ENCODE assay signal across 7 cellular contexts in genomic region chr22:36344106-36344827, GRCh38. TPM values are rescaled to one million over a fixed set of nuclear protein-coding genes. Genes with fewer than 3 reads are reported as not detected.
DNase-seq lines count a peak whose midpoint lies in the region; ATAC-seq lines count a peak whose summit lies in the region.

No MANE protein-coding gene starts in this region.

- peaks cover 84 to 89% (median 89%) of the 10 kb centered on the region in 3 donors for H3K4me1 Mint-ChIP-seq in T-cell
- H3K4me1 Mint-ChIP-seq in stimulated activated naive CD8-positive, alpha-beta T cell treated with anti-CD3 and anti-CD28 coated beads, Interleukin-15, amount 100 ng/mL, for 72 hours = peaks cover 94% of the 10 kb centered on the region

- CTCF ChIA-PET in T-cell (lab: Charles Lee) = interaction anchor here in 1 of 2 donors (0.5 kb wide), 1 partner anchor 11 kb away, joined by 3 read pairs; no protein-coding TSS in a partner anchor

- peaks cover 84% of the 10 kb centered on the region for H3K36me3 ChIP-seq in muscle layer of colon (ENCODE audit: insufficient read depth, low read length)

- H3K4me3 Mint-ChIP-seq in T-cell = peak overlapping the region in 2 of 3 donors; percentile 31 to 69
- peak overlapping the region; percentile 74 to 80 for H3K4me3 Mint-ChIP-seq in stimulated activated naive CD8-positive, alpha-beta T cell treated with anti-CD3 and anti-CD28 coated beads, Interleukin-15, amount 100 ng/mL, for 72 hours

- H3K27ac Mint-ChIP-seq in T-cell = peak overlapping the region; percentile 91 to 96
- H3K27ac Mint-ChIP-seq in stimulated activated naive CD8-positive, alpha-beta T cell treated with anti-CD3 and anti-CD28 coated beads, Interleukin-15, amount 100 ng/mL, for 72 hours = peak overlapping the region; percentile 87 to 94

- H3K27me3 ChIP-seq in muscle layer of colon (ENCODE audit: control insufficient read depth in 1 of 2, insufficient read depth in 2 of 2, low read length in 2 of 2) = no peaks in the 10 kb centered on the region

- H3K9me3 Mint-ChIP-seq in T-cell = no peaks in the 10 kb centered on the region
- no peaks in the 10 kb centered on the region for H3K9me3 Mint-ChIP-seq in stimulated activated naive CD8-positive, alpha-beta T cell treated with anti-CD3 and anti-CD28 coated beads, Interleukin-15, amount 100 ng/mL, for 72 hours

- POLR2A ChIA-PET in T-cell (lab: Charles Lee) = no interaction called here

- ATAC-seq in T-cell (replicated peaks in 1 of 4) = peak in 2 of 4 experiments; percentile 17 to 21
- peak; percentile 90 for ATAC-seq in stimulated activated naive CD8-positive, alpha-beta T cell treated with anti-CD3 and anti-CD28 coated beads, Interleukin-15, amount 100 ng/mL, for 72 hours

- DNase-seq in T-cell (no peak), NCI-H2029 (lab: John Stamatoyannopoulos, UW) (no peak), NCI-H2171 treated with DMSO at 0.1 percent for 48 hours (lab: John Stamatoyannopoulos, UW) (no peak), NCI-H1092 (lab: John Stamatoyannopoulos, UW) (no peak)
- DNase-seq in stimulated activated naive CD8-positive, alpha-beta T cell treated with anti-CD3 and anti-CD28 coated beads, Interleukin-15, amount 100 ng/mL, for 72 hours = peak; percentile 55 to 70

- H3K9ac ChIP-seq in muscle layer of colon (ENCODE audit: low read length) = no peak overlapping the region

- H3K9me3 ChIP-seq in muscle layer of colon (ENCODE audit: low read length) = no peaks in the 10 kb centered on the region

- H3K27ac ChIP-seq in angular gyrus (ENCODE audit: low read depth, low read length) (peak overlapping the region; percentile 91), muscle layer of colon (ENCODE audit: low read depth, low read length) (peak overlapping the region; percentile 71)

- H3K36me3 Mint-ChIP-seq in T-cell = peaks cover 51% of the 10 kb centered on the region

- H3K4me3 ChIP-seq in muscle layer of colon (ENCODE audit: low read depth in 1 of 2, low read length in 2 of 2) = peak overlapping the region in 1 of 2 donors; percentile 6

- H3K27me3 Mint-ChIP-seq in T-cell = no peaks in the 10 kb centered on the region
- no peaks in the 10 kb centered on the region for H3K27me3 Mint-ChIP-seq in stimulated activated naive CD8-positive, alpha-beta T cell treated with anti-CD3 and anti-CD28 coated beads, Interleukin-15, amount 100 ng/mL, for 72 hours

- peaks cover 80% of the 10 kb centered on the region for H3K4me1 ChIP-seq in muscle layer of colon (ENCODE audit: insufficient read depth, low read length)

RNA-seq across cellular contexts. Expression of gene MYH9, which starts 43.5 kb away (rescaled TPM):
- total RNA-seq in T-cell = 1,000 to 10,000 TPM in 2 of 5 donors, 100 to 1,000 TPM in 3; 816 to 1,109 (median 896) TPM

Comparison
In these comparisons a context has a peak if more than half of its experiments do, and no peak if none do; other contexts are left out.
1. DNase-seq: peak in stimulated activated naive CD8-positive, alpha-beta T cell treated with anti-CD3 and anti-CD28 coated beads, Interleukin-15, amount 100 ng/mL, for 72 hours (2 of 2); none in T-cell (0 of 34), NCI-H2029 (single experiment), NCI-H2171 treated with DMSO at 0.1 percent for 48 hours (single experiment) and NCI-H1092 (single experiment).